11 cellular contexts compared by ENCODE assay signal in genomic region chr6:71468841-71469750, GRCh38.
DNase-seq lines count a peak whose midpoint lies in the region; FAIRE-seq and TF ChIP-seq lines count a peak whose summit lies in the region.
"Had no signal": no experiment of that assay in that cellular context is flagged by ENCODE, and none has a peak within 500 bp of the region (broad histone marks: within the 10 kb centered on the region; RNA-seq: fewer than 3 reads in every experiment).

No MANE protein-coding gene starts in this region.

- POLR2A ChIA-PET in HEK293 (lab: Yijun Ruan, JAX): interaction anchor here (0.6 to 1.7 kb wide), 6 partner anchors 49 to 430 kb away, joined by 3 to 6 read pairs (median 3); no protein-coding TSS in a partner anchor

- no peak for TF ChIP-seq POLR2A in thyroid gland (IDR thresholded peaks at IDR 0.05)

- no peak overlapping the region for H3K4me3 ChIP-seq in HEK293 (ENCODE audit: low read depth, low read length)
- H3K4me3 ChIP-seq in astrocyte of the spinal cord (ENCODE audit: low read depth, low read length): peak overlapping the region; percentile 24
- H3K4me3 ChIP-seq in kidney (ENCODE audit: low read length in 2 of 2): peak overlapping the region in 1 of 2 donors; percentile 26
- H3K4me3 ChIP-seq in thyroid gland (replicated peaks in 1 of 3): no peak overlapping the region
- no peak overlapping the region for H3K4me3 ChIP-seq in effector memory CD4-positive, alpha-beta T cell (ENCODE audit: insufficient read depth, low read depth, low read length, poor library complexity, severe bottlenecking)

- no peak for FAIRE-seq in kidney (lab: Jason Lieb, UNC)

- no peak overlapping the region for H3K27ac ChIP-seq in HEK293 (ENCODE audit: extremely low read depth, low read depth, low read length)
- H3K27ac ChIP-seq in kidney (ENCODE audit: low read depth in 2 of 2, low read length in 2 of 2): peak overlapping the region; percentile 48 to 73
- peak overlapping the region; percentile 33 to 73 (median 37) for H3K27ac ChIP-seq in thyroid gland
- H3K27ac ChIP-seq in effector memory CD4-positive, alpha-beta T cell (ENCODE audit: insufficient read depth, low read length, poor library complexity, severe bottlenecking): no peak overlapping the region

- no peaks in the 10 kb centered on the region for H3K4me1 Mint-ChIP-seq in activated T-helper 2 cell treated with anti-CD3 and anti-CD28 coated beads, Interferon-gamma antibody, Interleukin-2, Interleukin-4, amounts not matched to agents 10 μg/mL and 5 μg/mL and 100 μg/mL, durations not matched to agents 14 hours and 24 hours and 36 hours (ENCODE audit: low read depth)
- H3K4me1 Mint-ChIP-seq: naive B cell had no signal

- H3K9ac ChIP-seq in kidney (ENCODE audit: low read length in 2 of 2): peak overlapping the region in 1 of 2 donors; percentile 17

- H3K4me1 ChIP-seq in HEK293 (ENCODE audit: control insufficient read depth, insufficient read depth, low read length) (no peaks in the 10 kb centered on the region), kidney (ENCODE audit: control insufficient read depth in 1 of 2, insufficient read depth in 1 of 2, low read depth in 1 of 2, low read length in 2 of 2) (peaks cover 7 to 11% of the 10 kb centered on the region in 2 donors), thyroid gland (peaks cover 10 to 12% of the 10 kb centered on the region in 2 donors)
- H3K4me1 ChIP-seq in effector memory CD4-positive, alpha-beta T cell (ENCODE audit: control insufficient read depth, insufficient read depth, low read length, poor library complexity, severe bottlenecking): no peaks in the 10 kb centered on the region

- intact Hi-C loops in kidney (cut with DNase I): no loop called here
- intact Hi-C loops in thyroid gland (cut with DNase I): no loop called here
- intact Hi-C loops in activated T-helper 2 cell treated with anti-CD3 and anti-CD28 coated beads, Interferon-gamma antibody, Interleukin-2, Interleukin-4, amounts not matched to agents 10 μg/mL and 5 μg/mL and 100 μg/mL, durations not matched to agents 14 hours and 24 hours and 36 hours (cut with micrococcal nuclease): no loop called here

- no peak overlapping the region for H3K27ac Mint-ChIP-seq in activated T-helper 2 cell treated with anti-CD3 and anti-CD28 coated beads, Interferon-gamma antibody, Interleukin-2, Interleukin-4, amounts not matched to agents 10 μg/mL and 5 μg/mL and 100 μg/mL, durations not matched to agents 14 hours and 24 hours and 36 hours
- H3K27ac Mint-ChIP-seq: naive B cell had no signal

- WGBS in thyroid gland, 2 donors: 51 to 63% methylated on average over 8 of the region's 8 CpGs

- H3K36me3 ChIP-seq in HEK293 (ENCODE audit: control insufficient read depth in 2 of 2, insufficient read depth in 1 of 2, low read length in 2 of 2) (no peaks in the 10 kb centered on the region), kidney (ENCODE audit: control insufficient read depth in 1 of 2, insufficient read depth in 2 of 2, low read length in 2 of 2) (no peaks in the 10 kb centered on the region), thyroid gland (no peaks in the 10 kb centered on the region)
- H3K36me3 ChIP-seq in effector memory CD4-positive, alpha-beta T cell (ENCODE audit: control insufficient read depth, insufficient read depth, low read length): no peaks in the 10 kb centered on the region

- in situ Hi-C loops in astrocyte of the spinal cord (cut with HindIII; ENCODE audit: low sequenced_read_pairs): no loop called here

- no peak overlapping the region for H3K4me3 Mint-ChIP-seq in activated T-helper 2 cell treated with anti-CD3 and anti-CD28 coated beads, Interferon-gamma antibody, Interleukin-2, Interleukin-4, amounts not matched to agents 10 μg/mL and 5 μg/mL and 100 μg/mL, durations not matched to agents 14 hours and 24 hours and 36 hours (ENCODE audit: low read depth)
- H3K4me3 Mint-ChIP-seq: naive B cell had no signal

- CTCF ChIA-PET in HEK293 (lab: Yijun Ruan, JAX): interaction anchor here (0.7 to 0.9 kb wide), 4 partner anchors 26 to 87 kb away, joined by 3 to 5 read pairs (median 3); no protein-coding TSS in a partner anchor

- TF ChIP-seq CTCF in HEK293 (tag by site-specific recombination; IDR thresholded peaks at IDR 0.05) (no peak), astrocyte of the spinal cord (IDR thresholded peaks at IDR 0.05; ENCODE audit: low read depth, low read length) (no peak), kidney (IDR thresholded peaks at IDR 0.05; ENCODE audit: borderline replicate concordance, extremely low read depth, insufficient read depth) (no peak), thyroid gland (IDR thresholded peaks at IDR 0.05) (no peak)

- no peaks in the 10 kb centered on the region for H3K36me3 Mint-ChIP-seq in activated T-helper 2 cell treated with anti-CD3 and anti-CD28 coated beads, Interferon-gamma antibody, Interleukin-2, Interleukin-4, amounts not matched to agents 10 μg/mL and 5 μg/mL and 100 μg/mL, durations not matched to agents 14 hours and 24 hours and 36 hours (ENCODE audit: low read depth)
- H3K36me3 Mint-ChIP-seq: naive B cell had no signal

- H3K9me3 ChIP-seq in HEK293 (ENCODE audit: control insufficient read depth, insufficient read depth, low read depth, low read length) (no peaks in the 10 kb centered on the region), kidney (ENCODE audit: control insufficient read depth in 1 of 2, low read length in 2 of 2) (peaks cover 4 to 14% of the 10 kb centered on the region in 2 donors), thyroid gland (no peaks in the 10 kb centered on the region)
- no peaks in the 10 kb centered on the region for H3K9me3 ChIP-seq in effector memory CD4-positive, alpha-beta T cell (ENCODE audit: control insufficient read depth, low read length)

- H3K9me3 Mint-ChIP-seq in activated T-helper 2 cell treated with anti-CD3 and anti-CD28 coated beads, Interferon-gamma antibody, Interleukin-2, Interleukin-4, amounts not matched to agents 10 μg/mL and 5 μg/mL and 100 μg/mL, durations not matched to agents 14 hours and 24 hours and 36 hours: no peaks in the 10 kb centered on the region

- H3K27me3 Mint-ChIP-seq in activated T-helper 2 cell treated with anti-CD3 and anti-CD28 coated beads, Interferon-gamma antibody, Interleukin-2, Interleukin-4, amounts not matched to agents 10 μg/mL and 5 μg/mL and 100 μg/mL, durations not matched to agents 14 hours and 24 hours and 36 hours (ENCODE audit: low read depth): no peaks in the 10 kb centered on the region

- DNase-seq in astrocyte of the spinal cord (ENCODE audit: low read depth, low spot score) (peak; percentile 94), kidney (no peak), thyroid gland (peak; percentile 38 to 42), DMS 273 (lab: John Stamatoyannopoulos, UW; ENCODE audit: unreplicated experiment) (no peak)
- DNase-seq in effector memory CD4-positive, alpha-beta T cell: no peak
- no peak for DNase-seq in activated T-helper 2 cell treated with anti-CD3 and anti-CD28 coated beads, Interferon-gamma antibody, Interleukin-2, Interleukin-4, amounts not matched to agents 10 μg/mL and 5 μg/mL and 100 μg/mL, durations not matched to agents 14 hours and 24 hours and 36 hours (ENCODE audit: low spot score)
- no peak for DNase-seq in activated CD4-positive, CD25-positive, alpha-beta regulatory T cell (lab: John Stamatoyannopoulos, UW)
- DNase-seq: activated CD4-positive, alpha-beta T cell treated with anti-CD3 and anti-CD28 coated beads, Interleukin-2, amount 50 U/mL, for 48 hours; naive B cell; NCI-H69 had no signal

- no peaks in the 10 kb centered on the region for H3K27me3 ChIP-seq in thyroid gland
- H3K27me3 ChIP-seq in effector memory CD4-positive, alpha-beta T cell (replicated peaks; ENCODE audit: control insufficient read depth, insufficient read depth, low read length, poor library complexity, severe bottlenecking): no peaks in the 10 kb centered on the region

TF ChIP-seq in HEK293, 187 proteins besides CTCF, POLR2A, EP300 and RAD21 (continues in another document):
- TF ChIP-seq ZNF146 (tag by site-specific recombination; IDR thresholded peaks at IDR 0.05) (no peak), ZFHX2 (tag by site-specific recombination; conservative IDR thresholded peaks at IDR 0.05) (peak; percentile 59), KLF16 (tag by site-specific recombination; IDR thresholded peaks at IDR 0.05) (no peak), SP2 (tag by site-specific recombination; IDR thresholded peaks at IDR 0.05) (0 out of 2 replicates have a peak, but pooled peaks have one; percentile 16)
- TF ChIP-seq, protein P1, sequence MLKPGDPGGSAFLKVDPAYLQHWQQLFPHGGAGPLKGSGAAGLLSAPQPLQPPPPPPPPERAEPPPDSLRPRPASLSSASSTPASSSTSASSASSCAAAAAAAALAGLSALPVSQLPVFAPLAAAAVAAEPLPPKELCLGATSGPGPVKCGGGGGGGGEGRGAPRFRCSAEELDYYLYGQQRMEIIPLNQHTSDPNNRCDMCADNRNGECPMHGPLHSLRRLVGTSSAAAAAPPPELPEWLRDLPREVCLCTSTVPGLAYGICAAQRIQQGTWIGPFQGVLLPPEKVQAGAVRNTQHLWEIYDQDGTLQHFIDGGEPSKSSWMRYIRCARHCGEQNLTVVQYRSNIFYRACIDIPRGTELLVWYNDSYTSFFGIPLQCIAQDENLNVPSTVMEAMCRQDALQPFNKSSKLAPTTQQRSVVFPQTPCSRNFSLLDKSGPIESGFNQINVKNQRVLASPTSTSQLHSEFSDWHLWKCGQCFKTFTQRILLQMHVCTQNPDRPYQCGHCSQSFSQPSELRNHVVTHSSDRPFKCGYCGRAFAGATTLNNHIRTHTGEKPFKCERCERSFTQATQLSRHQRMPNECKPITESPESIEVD (tag by site-specific recombination; IDR thresholded peaks at IDR 0.05): no peak

Comparison
In these comparisons a context has a peak if more than half of its experiments do, and no peak if none do; other contexts are left out.
1. H3K27ac ChIP-seq: peak in kidney (2 of 2) and thyroid gland (3 of 3); none in HEK293 (single experiment) and effector memory CD4-positive, alpha-beta T cell (single experiment).
2. DNase-seq: peak in astrocyte of the spinal cord (single experiment) and thyroid gland (2 of 2); none in kidney (single experiment), effector memory CD4-positive, alpha-beta T cell (0 of 3), DMS 273 (single experiment), activated T-helper 2 cell treated with anti-CD3 and anti-CD28 coated beads, Interferon-gamma antibody, Interleukin-2, Interleukin-4, amounts not matched to agents 10 μg/mL and 5 μg/mL and 100 μg/mL, durations not matched to agents 14 hours and 24 hours and 36 hours (single experiment) and activated CD4-positive, CD25-positive, alpha-beta regulatory T cell (0 of 4).